1 cellular context compared by ENCODE assay signal in the genomic region with DNA sequence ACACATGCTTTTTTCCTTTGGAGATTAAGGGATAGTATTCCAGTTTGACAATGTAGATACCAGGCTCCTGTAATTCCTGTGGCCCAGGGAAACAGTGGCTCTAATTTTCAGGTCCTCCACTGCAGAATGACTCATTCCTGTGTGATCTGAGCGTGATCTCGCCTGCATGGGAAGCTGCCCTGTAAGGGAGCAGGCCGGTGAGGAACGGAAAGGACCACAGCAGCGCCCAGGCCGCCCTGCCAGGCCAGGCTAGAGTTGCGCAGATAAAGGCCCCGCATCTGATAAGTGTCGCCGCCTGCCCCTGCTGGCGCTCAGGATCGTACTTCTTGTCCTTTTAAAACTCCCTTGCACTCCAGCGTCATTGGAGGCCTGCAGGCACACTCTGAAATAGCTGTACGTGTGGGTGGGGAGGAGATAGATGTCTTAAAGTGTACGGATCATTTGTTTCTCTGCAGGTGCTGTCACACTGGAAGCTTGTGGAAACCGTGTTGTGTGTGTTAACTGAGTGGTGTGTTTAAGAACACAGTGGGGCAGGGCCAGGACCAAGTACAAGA.
A peak's percentile ranks its signal among the peaks of the same experiment; 100 is the strongest.
TF ChIP-seq lines count a peak whose summit lies in the region.

No MANE protein-coding gene starts in this region.

TF ChIP-seq in HepG2, 621 proteins besides CTCF, POLR2A, EP300 and RAD21:
- peak; percentile 56 for TF ChIP-seq ZNF687 (CRISPR knock-in tag; IDR thresholded peaks at IDR 0.05)
- TF ChIP-seq POLR2AphosphoS5 (IDR thresholded peaks at IDR 0.05; ENCODE audit: low read depth, low read length), result 0 out of 2 replicates have a peak, but pooled peaks have one; percentile 18
- TF ChIP-seq, protein P1, sequence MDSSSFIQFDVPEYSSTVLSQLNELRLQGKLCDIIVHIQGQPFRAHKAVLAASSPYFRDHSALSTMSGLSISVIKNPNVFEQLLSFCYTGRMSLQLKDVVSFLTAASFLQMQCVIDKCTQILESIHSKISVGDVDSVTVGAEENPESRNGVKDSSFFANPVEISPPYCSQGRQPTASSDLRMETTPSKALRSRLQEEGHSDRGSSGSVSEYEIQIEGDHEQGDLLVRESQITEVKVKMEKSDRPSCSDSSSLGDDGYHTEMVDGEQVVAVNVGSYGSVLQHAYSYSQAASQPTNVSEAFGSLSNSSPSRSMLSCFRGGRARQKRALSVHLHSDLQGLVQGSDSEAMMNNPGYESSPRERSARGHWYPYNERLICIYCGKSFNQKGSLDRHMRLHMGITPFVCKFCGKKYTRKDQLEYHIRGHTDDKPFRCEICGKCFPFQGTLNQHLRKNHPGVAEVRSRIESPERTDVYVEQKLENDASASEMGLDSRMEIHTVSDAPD (CRISPR knock-in tag; IDR thresholded peaks at IDR 0.05), result no peak
- no peak for TF ChIP-seq ZBTB20 (CRISPR knock-in tag; IDR thresholded peaks at IDR 0.05; ENCODE audit: borderline replicate concordance, low read depth)
- TF ChIP-seq ZNF33A (CRISPR knock-in tag; IDR thresholded peaks at IDR 0.05; ENCODE audit: borderline replicate concordance), result no peak
- TF ChIP-seq ZNF644 (CRISPR knock-in tag; IDR thresholded peaks at IDR 0.05; ENCODE audit: low read depth), result no peak
- no peak for TF ChIP-seq ZNF607 (CRISPR knock-in tag; IDR thresholded peaks at IDR 0.05; ENCODE audit: borderline replicate concordance)
- TF ChIP-seq, protein P2, sequence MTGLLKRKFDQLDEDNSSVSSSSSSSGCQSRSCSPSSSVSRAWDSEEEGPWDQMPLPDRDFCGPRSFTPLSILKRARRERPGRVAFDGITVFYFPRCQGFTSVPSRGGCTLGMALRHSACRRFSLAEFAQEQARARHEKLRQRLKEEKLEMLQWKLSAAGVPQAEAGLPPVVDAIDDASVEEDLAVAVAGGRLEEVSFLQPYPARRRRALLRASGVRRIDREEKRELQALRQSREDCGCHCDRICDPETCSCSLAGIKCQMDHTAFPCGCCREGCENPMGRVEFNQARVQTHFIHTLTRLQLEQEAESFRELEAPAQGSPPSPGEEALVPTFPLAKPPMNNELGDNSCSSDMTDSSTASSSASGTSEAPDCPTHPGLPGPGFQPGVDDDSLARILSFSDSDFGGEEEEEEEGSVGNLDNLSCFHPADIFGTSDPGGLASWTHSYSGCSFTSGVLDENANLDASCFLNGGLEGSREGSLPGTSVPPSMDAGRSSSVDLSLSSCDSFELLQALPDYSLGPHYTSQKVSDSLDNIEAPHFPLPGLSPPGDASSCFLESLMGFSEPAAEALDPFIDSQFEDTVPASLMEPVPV (CRISPR knock-in tag; IDR thresholded peaks at IDR 0.05), result no peak
- TF ChIP-seq ZNF468 (CRISPR knock-in tag; IDR thresholded peaks at IDR 0.05), result no peak
- no peak for TF ChIP-seq ZNF136 (CRISPR knock-in tag; IDR thresholded peaks at IDR 0.05; ENCODE audit: low read depth)
- TF ChIP-seq AKAP8 (CRISPR knock-in tag; IDR thresholded peaks at IDR 0.05), result no peak
- peak; percentile 89 for TF ChIP-seq FOSL2 (CRISPR knock-in tag; IDR thresholded peaks at IDR 0.05)
- 0 out of 2 replicates have a peak, but pooled peaks have one; percentile 13 for TF ChIP-seq YEATS4 (CRISPR knock-in tag; IDR thresholded peaks at IDR 0.05; ENCODE audit: borderline replicate concordance)
- no peak for TF ChIP-seq ZNF260 (CRISPR knock-in tag; IDR thresholded peaks at IDR 0.05; ENCODE audit: borderline replicate concordance, low read depth)
- no peak for TF ChIP-seq SOX6 (IDR thresholded peaks at IDR 0.05)
- TF ChIP-seq SOX6 (CRISPR knock-in tag; IDR thresholded peaks at IDR 0.05), result peak; percentile 18; the same call in 1 of the 2 replicates
- peak; percentile 31; the same call in 1 of the 2 replicates for TF ChIP-seq ZNF350 (CRISPR knock-in tag; IDR thresholded peaks at IDR 0.05; ENCODE audit: borderline replicate concordance, low read depth)
- no peak for TF ChIP-seq CEBPG (CRISPR knock-in tag; IDR thresholded peaks at IDR 0.05)
- no peak for TF ChIP-seq CHCHD3 (CRISPR knock-in tag; IDR thresholded peaks at IDR 0.05)
- peak; percentile 59; the same call in 1 of the 2 replicates for TF ChIP-seq ZBTB38 (CRISPR knock-in tag; IDR thresholded peaks at IDR 0.05)
- no peak for TF ChIP-seq GZF1 (CRISPR knock-in tag; IDR thresholded peaks at IDR 0.05)
- TF ChIP-seq, protein P3, sequence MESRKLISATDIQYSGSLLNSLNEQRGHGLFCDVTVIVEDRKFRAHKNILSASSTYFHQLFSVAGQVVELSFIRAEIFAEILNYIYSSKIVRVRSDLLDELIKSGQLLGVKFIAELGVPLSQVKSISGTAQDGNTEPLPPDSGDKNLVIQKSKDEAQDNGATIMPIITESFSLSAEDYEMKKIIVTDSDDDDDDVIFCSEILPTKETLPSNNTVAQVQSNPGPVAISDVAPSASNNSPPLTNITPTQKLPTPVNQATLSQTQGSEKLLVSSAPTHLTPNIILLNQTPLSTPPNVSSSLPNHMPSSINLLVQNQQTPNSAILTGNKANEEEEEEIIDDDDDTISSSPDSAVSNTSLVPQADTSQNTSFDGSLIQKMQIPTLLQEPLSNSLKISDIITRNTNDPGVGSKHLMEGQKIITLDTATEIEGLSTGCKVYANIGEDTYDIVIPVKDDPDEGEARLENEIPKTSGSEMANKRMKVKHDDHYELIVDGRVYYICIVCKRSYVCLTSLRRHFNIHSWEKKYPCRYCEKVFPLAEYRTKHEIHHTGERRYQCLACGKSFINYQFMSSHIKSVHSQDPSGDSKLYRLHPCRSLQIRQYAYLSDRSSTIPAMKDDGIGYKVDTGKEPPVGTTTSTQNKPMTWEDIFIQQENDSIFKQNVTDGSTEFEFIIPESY (CRISPR knock-in tag; IDR thresholded peaks at IDR 0.05), result peak; percentile 80
- no peak for TF ChIP-seq ATF7-NPFF (CRISPR knock-in tag; IDR thresholded peaks at IDR 0.05; ENCODE audit: low read depth)
- no peak for TF ChIP-seq HOXD1 (CRISPR knock-in tag; IDR thresholded peaks at IDR 0.05)
TF ChIP-seq in HepG2: peak in this region for 8.
